In the genomic region with DNA sequence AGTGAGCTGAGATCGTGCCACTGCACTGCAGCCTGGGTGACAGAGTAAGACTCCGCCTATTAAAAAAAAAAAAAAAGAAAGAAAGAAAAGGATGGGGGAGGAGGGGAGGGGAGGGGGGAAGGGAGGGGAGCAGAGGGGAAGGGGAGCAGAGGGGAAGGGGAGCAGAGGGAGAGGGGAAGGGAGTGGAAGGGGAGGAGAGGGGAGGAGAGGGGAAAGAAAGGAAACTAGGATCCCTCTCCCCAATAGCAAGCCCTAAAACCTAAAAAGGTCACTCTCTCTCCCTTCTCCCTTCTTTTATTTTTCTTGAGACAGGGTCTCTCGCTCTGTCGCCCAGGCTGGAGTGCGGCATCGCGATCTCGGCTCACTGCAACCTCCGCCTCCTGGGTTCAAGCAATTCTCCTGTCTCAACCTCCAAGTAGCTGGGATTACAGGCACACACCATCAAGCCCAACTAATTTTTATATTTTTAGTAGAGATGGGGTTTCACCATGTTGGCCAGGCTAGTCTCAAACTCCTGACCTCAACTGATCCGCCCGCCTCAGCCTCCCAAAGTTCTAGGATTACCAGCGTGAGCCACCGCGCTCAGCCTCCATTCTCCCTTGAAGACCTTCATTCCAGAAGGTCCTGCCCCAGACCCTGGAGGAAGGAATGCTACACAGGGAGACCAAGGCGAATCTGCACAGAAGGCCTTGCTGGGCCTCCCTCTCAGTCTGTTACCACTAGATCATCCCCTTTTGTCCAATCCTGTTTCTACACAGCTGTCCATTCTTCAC, we compare ENCODE assay signal across 1 cellular context.
TF ChIP-seq lines count a peak whose summit lies in the region.

No MANE protein-coding gene starts in this region.

TF ChIP-seq in WTC11, 78 proteins besides CTCF, POLR2A, EP300 and RAD21:
- TF ChIP-seq, protein P1, sequence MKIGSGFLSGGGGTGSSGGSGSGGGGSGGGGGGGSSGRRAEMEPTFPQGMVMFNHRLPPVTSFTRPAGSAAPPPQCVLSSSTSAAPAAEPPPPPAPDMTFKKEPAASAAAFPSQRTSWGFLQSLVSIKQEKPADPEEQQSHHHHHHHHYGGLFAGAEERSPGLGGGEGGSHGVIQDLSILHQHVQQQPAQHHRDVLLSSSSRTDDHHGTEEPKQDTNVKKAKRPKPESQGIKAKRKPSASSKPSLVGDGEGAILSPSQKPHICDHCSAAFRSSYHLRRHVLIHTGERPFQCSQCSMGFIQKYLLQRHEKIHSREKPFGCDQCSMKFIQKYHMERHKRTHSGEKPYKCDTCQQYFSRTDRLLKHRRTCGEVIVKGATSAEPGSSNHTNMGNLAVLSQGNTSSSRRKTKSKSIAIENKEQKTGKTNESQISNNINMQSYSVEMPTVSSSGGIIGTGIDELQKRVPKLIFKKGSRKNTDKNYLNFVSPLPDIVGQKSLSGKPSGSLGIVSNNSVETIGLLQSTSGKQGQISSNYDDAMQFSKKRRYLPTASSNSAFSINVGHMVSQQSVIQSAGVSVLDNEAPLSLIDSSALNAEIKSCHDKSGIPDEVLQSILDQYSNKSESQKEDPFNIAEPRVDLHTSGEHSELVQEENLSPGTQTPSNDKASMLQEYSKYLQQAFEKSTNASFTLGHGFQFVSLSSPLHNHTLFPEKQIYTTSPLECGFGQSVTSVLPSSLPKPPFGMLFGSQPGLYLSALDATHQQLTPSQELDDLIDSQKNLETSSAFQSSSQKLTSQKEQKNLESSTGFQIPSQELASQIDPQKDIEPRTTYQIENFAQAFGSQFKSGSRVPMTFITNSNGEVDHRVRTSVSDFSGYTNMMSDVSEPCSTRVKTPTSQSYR (CRISPR knock-in tag; IDR thresholded peaks at IDR 0.05) = no peak
- TF ChIP-seq SOX15 (CRISPR knock-in tag; IDR thresholded peaks at IDR 0.05) (no peak), NFATC4 (CRISPR knock-in tag; IDR thresholded peaks at IDR 0.05) (no peak), NR3C1 (CRISPR knock-in tag; conservative IDR thresholded peaks at IDR 0.05; ENCODE audit: low read depth) (no peak), KAT7 (CRISPR knock-in tag; IDR thresholded peaks at IDR 0.05; ENCODE audit: borderline replicate concordance) (no peak), ZNF138 (CRISPR knock-in tag; conservative IDR thresholded peaks at IDR 0.05) (no peak), MXD4 (CRISPR knock-in tag; IDR thresholded peaks at IDR 0.05; ENCODE audit: borderline replicate concordance) (no peak)
- TF ChIP-seq, protein P2, sequence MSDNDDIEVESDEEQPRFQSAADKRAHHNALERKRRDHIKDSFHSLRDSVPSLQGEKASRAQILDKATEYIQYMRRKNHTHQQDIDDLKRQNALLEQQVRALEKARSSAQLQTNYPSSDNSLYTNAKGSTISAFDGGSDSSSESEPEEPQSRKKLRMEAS (CRISPR knock-in tag; IDR thresholded peaks at IDR 0.05) = no peak
- TF ChIP-seq, protein P3, sequence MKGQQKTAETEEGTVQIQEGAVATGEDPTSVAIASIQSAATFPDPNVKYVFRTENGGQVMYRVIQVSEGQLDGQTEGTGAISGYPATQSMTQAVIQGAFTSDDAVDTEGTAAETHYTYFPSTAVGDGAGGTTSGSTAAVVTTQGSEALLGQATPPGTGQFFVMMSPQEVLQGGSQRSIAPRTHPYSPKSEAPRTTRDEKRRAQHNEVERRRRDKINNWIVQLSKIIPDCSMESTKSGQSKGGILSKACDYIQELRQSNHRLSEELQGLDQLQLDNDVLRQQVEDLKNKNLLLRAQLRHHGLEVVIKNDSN (CRISPR knock-in tag; IDR thresholded peaks at IDR 0.05) = no peak
- TF ChIP-seq, protein P4, sequence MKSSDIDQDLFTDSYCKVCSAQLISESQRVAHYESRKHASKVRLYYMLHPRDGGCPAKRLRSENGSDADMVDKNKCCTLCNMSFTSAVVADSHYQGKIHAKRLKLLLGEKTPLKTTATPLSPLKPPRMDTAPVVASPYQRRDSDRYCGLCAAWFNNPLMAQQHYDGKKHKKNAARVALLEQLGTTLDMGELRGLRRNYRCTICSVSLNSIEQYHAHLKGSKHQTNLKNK (CRISPR knock-in tag; IDR thresholded peaks at IDR 0.05) = no peak
- TF ChIP-seq, protein P5, sequence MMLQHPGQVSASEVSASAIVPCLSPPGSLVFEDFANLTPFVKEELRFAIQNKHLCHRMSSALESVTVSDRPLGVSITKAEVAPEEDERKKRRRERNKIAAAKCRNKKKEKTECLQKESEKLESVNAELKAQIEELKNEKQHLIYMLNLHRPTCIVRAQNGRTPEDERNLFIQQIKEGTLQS (CRISPR knock-in tag; conservative IDR thresholded peaks at IDR 0.05) = no peak
